Comparison of ENCODE assay signal across 30 cellular contexts in the genomic region with DNA sequence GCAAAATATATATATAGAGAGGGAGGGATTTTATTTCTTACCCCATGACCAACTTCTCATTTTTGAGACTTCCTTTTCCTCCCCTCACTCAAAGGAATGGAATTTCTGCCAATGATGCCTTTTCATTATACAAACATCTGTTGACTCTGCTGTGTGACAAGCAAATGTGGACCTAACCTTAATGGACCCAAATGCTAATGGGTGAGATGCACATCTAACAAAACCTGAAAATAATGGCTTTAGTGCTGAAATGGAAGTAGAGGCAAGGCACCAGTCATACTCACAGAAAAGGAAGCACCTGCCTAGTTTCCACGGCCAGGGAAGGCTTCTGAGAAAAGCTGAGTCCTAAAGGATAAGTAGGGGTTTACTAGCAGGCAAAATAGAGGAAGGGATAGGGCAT.
"Had no signal": no experiment of that assay in that cellular context is flagged by ENCODE, and none has a peak within 500 bp of the region (broad histone marks: within the 10 kb centered on the region; RNA-seq: fewer than 3 reads in every experiment).

No MANE protein-coding gene starts in this region.

- H3K4me3 ChIP-seq: adrenal gland, body of pancreas, esophagus squamous epithelium, heart right ventricle, lower lobe of right lung, mucosa of descending colon, right atrium auricular region, spleen, uterus had no signal

- H3K79me2 ChIP-seq: parathyroid adenoma had no signal

- FAIRE-seq: colon, endometrium had no signal

- H3K4me1 ChIP-seq: uterus had no signal

- ATAC-seq: activated CD8-positive, alpha-beta memory T cell treated with anti-CD3 and anti-CD28 coated beads, Interleukin-2, amount 10 ng/mL, durations not matched to agents 7 days and 5 days; activated CD8-positive, alpha-beta T cell treated with anti-CD3 and anti-CD28 coated beads, Interleukin-2, amount 10 ng/mL, durations not matched to agents 7 days and 5 days; activated naive CD4-positive, alpha-beta T cell treated with anti-CD3 and anti-CD28 coated beads, Interleukin-2, amount 50 U/mL, for 72 hours; activated T-cell treated with anti-CD3 and anti-CD28 coated beads, Interleukin-2, amount 50 U/mL, for 72 hours; body of pancreas; heart right ventricle; lower lobe of right lung; mucosa of descending colon had no signal

- H3K27ac ChIP-seq: body of pancreas, epithelial cell of prostate, esophagus squamous epithelium, lower lobe of right lung, parathyroid adenoma, right atrium auricular region, uterus, VCaP had no signal

- H3K27me3 Mint-ChIP-seq: activated CD4-positive, alpha-beta T cell treated with anti-CD3 and anti-CD28 coated beads, Interleukin-2, amount 10 ng/mL, durations not matched to agents 7 days and 5 days; stimulated activated naive CD8-positive, alpha-beta T cell treated with anti-CD3 and anti-CD28 coated beads, Interleukin-15, Interleukin-2, amounts not matched to agents 100 ng/mL and 50 ng/mL, for 24 hours had no signal

- H3K4me3 Mint-ChIP-seq: activated CD4-positive, alpha-beta T cell treated with anti-CD3 and anti-CD28 coated beads, Interleukin-2, amount 10 ng/mL, durations not matched to agents 7 days and 5 days; activated CD8-positive, alpha-beta memory T cell treated with anti-CD3 and anti-CD28 coated beads, Interleukin-2, amount 10 ng/mL, durations not matched to agents 7 days and 5 days; activated CD8-positive, alpha-beta T cell treated with anti-CD3 and anti-CD28 coated beads, Interleukin-2, amount 10 ng/mL, durations not matched to agents 7 days and 5 days; activated T-cell treated with anti-CD3 and anti-CD28 coated beads, Interleukin-2, amount 50 U/mL, for 72 hours; stimulated activated naive CD8-positive, alpha-beta T cell treated with anti-CD3 and anti-CD28 coated beads, Interleukin-15, Interleukin-2, amounts not matched to agents 100 ng/mL and 50 ng/mL, for 24 hours; type B pancreatic cell had no signal

- H3K9me3 ChIP-seq: adrenal gland, body of pancreas, esophagus squamous epithelium, heart right ventricle, lower lobe of right lung, mucosa of descending colon, right atrium auricular region, spleen, uterus had no signal

- H3K27ac Mint-ChIP-seq: activated CD4-positive, alpha-beta T cell treated with anti-CD3 and anti-CD28 coated beads, Interleukin-2, amount 10 ng/mL, durations not matched to agents 7 days and 5 days; activated CD8-positive, alpha-beta memory T cell treated with anti-CD3 and anti-CD28 coated beads, Interleukin-2, amount 10 ng/mL, durations not matched to agents 7 days and 5 days; activated CD8-positive, alpha-beta T cell treated with anti-CD3 and anti-CD28 coated beads, Interleukin-2, amount 10 ng/mL, durations not matched to agents 7 days and 5 days; activated naive CD4-positive, alpha-beta T cell treated with anti-CD3 and anti-CD28 coated beads, Interleukin-2, amount 50 U/mL, for 72 hours; activated T-cell treated with anti-CD3 and anti-CD28 coated beads, Interleukin-2, amount 50 U/mL, for 72 hours; stimulated activated naive CD8-positive, alpha-beta T cell treated with anti-CD3 and anti-CD28 coated beads, Interleukin-15, Interleukin-2, amounts not matched to agents 100 ng/mL and 50 ng/mL, for 24 hours; type B pancreatic cell had no signal

- DNase-seq: activated CD4-positive, alpha-beta T cell treated with anti-CD3 and anti-CD28 coated beads, Interleukin-2, amount 10 ng/mL, durations not matched to agents 7 days and 5 days; activated CD4-positive, CD25-positive, alpha-beta regulatory T cell treated with anti-CD3 and anti-CD28 coated beads, Interleukin-2, amount 50 U/mL, for 72 hours; activated CD8-positive, alpha-beta memory T cell treated with anti-CD3 and anti-CD28 coated beads, Interleukin-2, amount 10 ng/mL, durations not matched to agents 7 days and 5 days; activated CD8-positive, alpha-beta T cell treated with anti-CD3 and anti-CD28 coated beads, Interleukin-2, amount 10 ng/mL, durations not matched to agents 7 days and 5 days; activated naive CD4-positive, alpha-beta T cell; activated T-cell treated with anti-CD3 and anti-CD28 coated beads for 4 hours; activated T-cell treated with anti-CD3 and anti-CD28 coated beads, Interleukin-2, amount 50 U/mL, for 72 hours; adrenal gland; aorta; body of pancreas; effector CD8-positive, alpha-beta T cell; esophagus squamous epithelium; foreskin melanocyte; heart right ventricle; lower lobe of right lung; mucosa of descending colon; occipital lobe; spleen; stimulated activated CD4-positive, alpha-beta T cell treated with anti-CD3 and anti-CD28 coated beads, Interleukin-2, amount 100 ng/mL, for 48 hours; substantia nigra; uterus had no signal

- H2AFZ ChIP-seq: parathyroid adenoma had no signal

- H3K36me3 ChIP-seq: adrenal gland, esophagus squamous epithelium, heart right ventricle, lower lobe of right lung, right atrium auricular region, spleen, uterus had no signal

- H3K9me3 Mint-ChIP-seq: type B pancreatic cell had no signal

- H3K36me3 Mint-ChIP-seq: type B pancreatic cell had no signal

- H3K9ac ChIP-seq: parathyroid adenoma had no signal

- H3K27me3 ChIP-seq: adrenal gland, body of pancreas, esophagus squamous epithelium, right atrium auricular region, spleen, uterus had no signal
